In the genomic region with DNA sequence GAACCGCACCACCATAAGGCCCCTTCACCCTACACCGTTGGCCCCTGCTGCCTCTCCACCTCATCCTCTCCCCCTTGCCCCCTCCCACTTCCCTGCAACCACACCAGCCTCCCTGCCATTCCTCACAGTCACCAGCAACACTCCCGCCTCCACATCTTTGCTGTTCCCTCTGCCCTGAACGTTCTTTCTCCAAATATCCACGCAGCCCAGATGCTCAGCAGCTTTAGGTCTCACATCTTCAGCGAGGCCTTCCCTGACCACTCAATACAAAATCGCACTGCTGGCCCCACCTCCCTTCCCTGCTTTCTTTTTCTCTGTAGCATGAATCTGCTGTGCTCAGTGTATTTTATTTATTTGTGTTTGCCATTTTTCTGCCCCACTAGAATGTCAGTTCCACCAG, we compare ENCODE assay signal across 12 cellular contexts.
"Had no signal": no experiment of that assay in that cellular context is flagged by ENCODE, and none has a peak within 500 bp of the region (broad histone marks: within the 10 kb centered on the region; RNA-seq: fewer than 3 reads in every experiment).

No MANE protein-coding gene starts in this region.

- H3K9me3 Mint-ChIP-seq: activated naive CD4-positive, alpha-beta T cell treated with anti-CD3 and anti-CD28 coated beads, Interleukin-2, amount 50 U/mL, for 72 hours; brain; T-helper 1 cell treated with Interleukin-12 subunit alpha and Interleukin-12 subunit beta and Interleukin-4 antibody, amounts not matched to agents 30 μg/mL and 1 μg/mL, for 36 hours had no signal

- ATAC-seq: activated CD4-positive, CD25-positive, alpha-beta regulatory T cell treated with anti-CD3 and anti-CD28 coated beads, Interleukin-2, amount 50 U/mL, for 24 hours; activated naive CD4-positive, alpha-beta T cell treated with anti-CD3 and anti-CD28 coated beads, Interleukin-2, amount 50 U/mL, for 72 hours; left lobe of liver; pancreas; SK-N-SH treated with all-trans-retinoic acid at 6 μM for 48 hours had no signal

- H3K4me3 Mint-ChIP-seq: T-helper 1 cell treated with Interleukin-12 subunit alpha and Interleukin-12 subunit beta and Interleukin-4 antibody, amounts not matched to agents 30 μg/mL and 1 μg/mL, for 36 hours had no signal

- H3K27ac Mint-ChIP-seq: T-helper 1 cell treated with Interleukin-12 subunit alpha and Interleukin-12 subunit beta and Interleukin-4 antibody, amounts not matched to agents 30 μg/mL and 1 μg/mL, for 36 hours had no signal

- H3K36me3 Mint-ChIP-seq: activated naive CD4-positive, alpha-beta T cell treated with anti-CD3 and anti-CD28 coated beads, Interleukin-2, amount 50 U/mL, for 72 hours; brain had no signal

- H3K27me3 ChIP-seq: esophagus squamous epithelium, pancreas, thyroid gland, vagina had no signal

- H3K27ac ChIP-seq: pancreas, thyroid gland, vagina had no signal

- H3K4me1 ChIP-seq: pancreas, thyroid gland had no signal

- H3K36me3 ChIP-seq: pancreas, vagina had no signal

- H3K9me3 ChIP-seq: esophagus squamous epithelium, pancreas, thyroid gland, vagina had no signal

- H3K4me3 ChIP-seq: esophagus squamous epithelium, pancreas, thyroid gland, vagina had no signal

- DNase-seq: activated CD4-positive, alpha-beta T cell treated with anti-CD3 and anti-CD28 coated beads, Interleukin-2, amount 50 U/mL, for 48 hours; esophagus squamous epithelium; head of caudate nucleus; pancreas; thyroid gland had no signal
